8 cellular contexts compared by ENCODE assay signal in the genomic region with DNA sequence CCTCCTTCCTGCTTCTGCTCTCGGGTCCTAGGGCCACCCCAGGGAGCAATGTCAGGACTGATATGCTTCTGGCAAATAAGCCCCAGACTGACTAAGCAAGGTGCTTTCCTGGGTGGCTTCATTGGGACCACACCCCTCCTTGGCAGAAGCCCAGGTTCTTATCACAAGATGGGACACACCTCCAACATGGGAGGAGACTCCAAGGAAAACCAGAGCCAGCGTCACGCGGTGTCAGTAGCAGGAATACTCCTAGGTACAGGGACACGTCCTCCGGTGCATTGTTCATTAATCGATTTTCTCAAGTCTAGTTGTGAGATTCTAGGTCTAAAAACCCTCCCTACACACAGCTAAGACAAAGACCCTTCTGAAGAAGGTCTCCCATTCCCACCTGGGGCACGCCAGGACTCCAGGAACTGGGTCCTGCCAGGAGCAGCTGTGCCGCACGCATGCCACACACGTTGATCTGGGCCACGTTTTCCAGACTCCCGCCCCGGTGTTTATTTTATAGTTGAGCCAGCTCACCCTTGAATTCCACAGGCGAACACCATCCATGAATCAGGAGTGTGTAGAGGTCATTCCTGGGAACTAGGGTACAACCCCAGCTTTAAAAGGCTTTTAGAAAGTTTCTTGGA. TPM values are rescaled to one million over a fixed set of nuclear protein-coding genes. Genes with fewer than 3 reads are reported as not detected.
DNase-seq lines count a peak whose midpoint lies in the region; ATAC-seq and TF ChIP-seq lines count a peak whose summit lies in the region.

No MANE protein-coding gene starts in this region.

- TF ChIP-seq CTCF in breast epithelium (IDR thresholded peaks at IDR 0.05) (no peak), osteocyte (IDR thresholded peaks at IDR 0.05) (no peak)

- no peaks in the 10 kb centered on the region for H3K27me3 ChIP-seq in breast epithelium

- peaks cover 0 to 3% of the 10 kb centered on the region in 2 donors for H3K4me1 ChIP-seq in breast epithelium

- no peaks in the 10 kb centered on the region for H3K9me3 Mint-ChIP-seq in osteocyte (ENCODE audit: unreplicated experiment)

- DNase-seq in COR-L47 (lab: John Stamatoyannopoulos, UW) (peak; percentile 93), NCI-H2029 (lab: John Stamatoyannopoulos, UW) (peak; percentile 74), breast epithelium (ENCODE audit: low spot score in 2 of 2) (peak in 1 of 2 donors; percentile 35), myocyte (ENCODE audit: low read depth) (peak; percentile 17), germinal center (ENCODE audit: low spot score) (no peak), osteocyte (ENCODE audit: extremely low spot score, unreplicated experiment) (no peak), NOMO-1 treated with dmso at 0.1 percent for 144 hours (lab: John Stamatoyannopoulos, UW; ENCODE audit: unreplicated experiment) (no peak)

- TF ChIP-seq POLR2A in breast epithelium (IDR thresholded peaks at IDR 0.05) = no peak

- H3K27me3 Mint-ChIP-seq in osteocyte (ENCODE audit: unreplicated experiment) = no peaks in the 10 kb centered on the region

- intact Hi-C loops in breast epithelium (cut with DNase I; ENCODE audit: low total_unique reads) = no loop called here

- peak overlapping the region; percentile 26 to 52 for H3K27ac ChIP-seq in breast epithelium

- no peak for ATAC-seq in GM18858 (IDR thresholded peaks at IDR 0.05; ENCODE audit: unreplicated experiment)

- H3K36me3 ChIP-seq in breast epithelium = no peaks in the 10 kb centered on the region

- H3K27ac Mint-ChIP-seq in osteocyte (ENCODE audit: unreplicated experiment) = no peak overlapping the region

- H3K4me3 Mint-ChIP-seq in osteocyte (ENCODE audit: unreplicated experiment) = no peak overlapping the region

- H3K36me3 Mint-ChIP-seq in osteocyte (ENCODE audit: unreplicated experiment) = no peaks in the 10 kb centered on the region

- no peaks in the 10 kb centered on the region for H3K9me3 ChIP-seq in breast epithelium

- peak overlapping the region in 1 of 3 donors; percentile 35 for H3K4me3 ChIP-seq in breast epithelium

- H3K4me1 Mint-ChIP-seq in osteocyte (ENCODE audit: unreplicated experiment) = peaks cover 14% of the 10 kb centered on the region

RNA-seq across cellular contexts. Expression of a gene that starts 30.8 kb away (rescaled TPM):
- total RNA-seq in breast epithelium (1 to 10 TPM in 1 of 3 donors, under 1 TPM in 1, not detected in 1; 0.33 to 1.8 TPM), myocyte (not detected in 2 replicates), osteocyte (not detected in 2 replicates)
- not detected for polyA plus RNA-seq in myocyte (2012)

RNA-seq across cellular contexts. Expression of a gene that starts 43.1 kb away (rescaled TPM):
- total RNA-seq in breast epithelium (10 to 100 TPM; 13.3 to 22.6 (median 14.9) TPM), myocyte (0.57 and 1.4 TPM in 2 replicates), osteocyte (0.50 and 1.3 TPM in 2 replicates)
- 1.2 TPM for polyA plus RNA-seq in myocyte (2012)

Comparison
In these comparisons a context has a peak if more than half of its experiments do, and no peak if none do; other contexts are left out.
1. DNase-seq: peak in COR-L47 (single experiment), NCI-H2029 (single experiment) and myocyte (single experiment); none in germinal center (single experiment), osteocyte (single experiment) and NOMO-1 treated with dmso at 0.1 percent for 144 hours (single experiment).